25 cellular contexts compared by ENCODE assay signal in the genomic region with DNA sequence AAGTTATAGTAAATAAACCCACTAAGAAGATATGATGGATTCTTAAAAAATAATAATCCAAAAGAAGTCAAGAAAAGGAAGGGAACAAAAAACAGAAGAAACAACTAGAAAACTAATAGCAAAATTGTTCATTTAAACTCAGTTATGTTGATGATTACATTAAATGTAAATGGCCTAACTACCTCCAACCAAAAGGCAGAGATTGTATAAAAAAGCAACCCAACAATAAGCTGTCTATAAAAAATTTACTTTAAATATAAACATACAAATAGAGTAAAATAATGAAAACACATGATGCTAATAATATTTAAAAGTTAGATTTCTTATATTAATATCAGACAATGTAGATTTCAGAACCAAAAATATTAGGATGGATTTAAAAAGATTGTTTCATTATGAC.
"Had no signal": no experiment of that assay in that cellular context is flagged by ENCODE, and none has a peak within 500 bp of the region (broad histone marks: within the 10 kb centered on the region; RNA-seq: fewer than 3 reads in every experiment).

No MANE protein-coding gene starts in this region.

- H3K9me3 Mint-ChIP-seq: type B pancreatic cell had no signal

- H3K9ac ChIP-seq: neural progenitor cell had no signal

- H3K36me3 ChIP-seq: gastrocnemius medialis, left lung, neural progenitor cell, prostate gland, right atrium auricular region, tibial artery had no signal

- H3K27ac Mint-ChIP-seq: mesothelial cell of epicardium; naive B cell; nephron; neural progenitor cell; stimulated activated memory B cell treated with anti-CD40 and anti-IgM and Interleukin-4, amounts not matched to agents 10 μg/mL and 1 μg/mL and 100 μg/mL, for 72 hours; type B pancreatic cell had no signal

- ATAC-seq: esophagus mucosa; gastrocnemius medialis; left cardiac atrium; left lung; mucosa of descending colon; sciatic nerve; stimulated activated memory B cell treated with anti-CD40 and anti-IgM and Interleukin-4, amounts not matched to agents 10 μg/mL and 1 μg/mL and 100 μg/mL, for 72 hours; stimulated activated naive CD8-positive, alpha-beta T cell treated with anti-CD3 and anti-CD28 coated beads, Interleukin-15, Interleukin-2, amounts not matched to agents 100 U/mL and 50 U/mL, for 24 hours had no signal

- H3K36me3 Mint-ChIP-seq: neural progenitor cell, type B pancreatic cell had no signal

- H3K27me3 Mint-ChIP-seq: type B pancreatic cell had no signal

- H3K27me3 ChIP-seq: dorsolateral prefrontal cortex, gastrocnemius medialis, left lung, neural progenitor cell, right atrium auricular region, testis, tibial artery had no signal

- H3K4me3 ChIP-seq: dorsolateral prefrontal cortex, left lung, mucosa of descending colon, neural progenitor cell, prostate gland, right atrium auricular region, testis, tibial artery had no signal

- H3K4me2 ChIP-seq: neural progenitor cell had no signal

- H3K4me3 Mint-ChIP-seq: mesothelial cell of epicardium; naive B cell; nephron; neural progenitor cell; stimulated activated memory B cell treated with anti-CD40 and anti-IgM and Interleukin-4, amounts not matched to agents 10 μg/mL and 1 μg/mL and 100 μg/mL, for 72 hours; type B pancreatic cell had no signal

- H3K27ac ChIP-seq: dorsolateral prefrontal cortex, epithelial cell of prostate, gastrocnemius medialis, left lung, neural progenitor cell, prostate gland, right atrium auricular region, testis, tibial artery had no signal

- H3K4me1 ChIP-seq: gastrocnemius medialis, left lung, prostate gland, right atrium auricular region, testis, tibial artery had no signal

- DNase-seq: dorsolateral prefrontal cortex; effector CD4-positive, alpha-beta T cell; foreskin fibroblast; gastrocnemius medialis; head of caudate nucleus; left cardiac atrium; left lung; mesenchymal stem cell; mucosa of descending colon; naive B cell; stimulated activated CD4-positive, alpha-beta T cell treated with anti-CD3 and anti-CD28 coated beads, Interleukin-4, amount 100 ng/mL, for 4 hours; stimulated activated naive CD8-positive, alpha-beta T cell treated with anti-CD3 and anti-CD28 coated beads, Interleukin-15, Interleukin-2, amounts not matched to agents 100 U/mL and 50 U/mL, for 24 hours; substantia nigra; testis; tibial artery had no signal

- H3K9me3 ChIP-seq: prostate gland, testis had no signal

- H3K4me1 Mint-ChIP-seq: mesothelial cell of epicardium; naive B cell; nephron; neural progenitor cell; stimulated activated memory B cell treated with anti-CD40 and anti-IgM and Interleukin-4, amounts not matched to agents 10 μg/mL and 1 μg/mL and 100 μg/mL, for 72 hours had no signal

- H2AFZ ChIP-seq: neural progenitor cell had no signal
